Comparison of ENCODE assay signal across 1 cellular context in genomic region chr12:110453569-110454296, GRCh38.
TF ChIP-seq lines count a peak whose summit lies in the region.

No MANE protein-coding gene starts in this region.

TF ChIP-seq in HepG2, 621 proteins besides CTCF, POLR2A, EP300 and RAD21:
- TF ChIP-seq ONECUT2 (CRISPR knock-in tag; IDR thresholded peaks at IDR 0.05) (peak; percentile 40), CREB1 (IDR thresholded peaks at IDR 0.05) (no peak), CREB1 (CRISPR knock-in tag; IDR thresholded peaks at IDR 0.05) (peak; percentile 56), ZNF713 (CRISPR knock-in tag; IDR thresholded peaks at IDR 0.05) (no peak), SOX6 (IDR thresholded peaks at IDR 0.05) (no peak), SOX6 (CRISPR knock-in tag; IDR thresholded peaks at IDR 0.05) (peak; percentile 34; the same call in 1 of the 2 replicates), PHF21A (CRISPR knock-in tag; IDR thresholded peaks at IDR 0.05) (no peak), MEIS2 (CRISPR knock-in tag; IDR thresholded peaks at IDR 0.05) (no peak), GATAD2A (CRISPR knock-in tag; IDR thresholded peaks at IDR 0.05) (0 out of 2 replicates have a peak, but pooled peaks have one; percentile 21), KDM6A (CRISPR knock-in tag; IDR thresholded peaks at IDR 0.05; ENCODE audit: low read depth) (0 out of 2 replicates have a peak, but pooled peaks have one; percentile 17), MYC (CRISPR knock-in tag; IDR thresholded peaks at IDR 0.05; ENCODE audit: borderline replicate concordance) (no peak), ARID4A (CRISPR knock-in tag; IDR thresholded peaks at IDR 0.05; ENCODE audit: borderline replicate concordance) (peak; percentile 22; the same call in 1 of the 2 replicates), ATF1 (CRISPR knock-in tag; IDR thresholded peaks at IDR 0.05) (peak; percentile 16; the same call in 1 of the 2 replicates), JUND (CRISPR knock-in tag; IDR thresholded peaks at IDR 0.05) (no peak), ZNF7 (CRISPR knock-in tag; IDR thresholded peaks at IDR 0.05) (no peak), LCORL (IDR thresholded peaks at IDR 0.05) (no peak), LCORL (CRISPR knock-in tag; IDR thresholded peaks at IDR 0.05) (0 out of 2 replicates have a peak, but pooled peaks have one; percentile 15), ZNF160 (CRISPR knock-in tag; IDR thresholded peaks at IDR 0.05) (no peak), HDAC1 (CRISPR knock-in tag; IDR thresholded peaks at IDR 0.05) (peak; percentile 38; the same call in 1 of the 2 replicates), PAXIP1 (CRISPR knock-in tag; conservative IDR thresholded peaks at IDR 0.05) (peak; percentile 87), ZNF737 (CRISPR knock-in tag; IDR thresholded peaks at IDR 0.05; ENCODE audit: borderline replicate concordance) (no peak), ZNF24 (IDR thresholded peaks at IDR 0.05) (no peak), ZNF800 (CRISPR knock-in tag; IDR thresholded peaks at IDR 0.05) (no peak), SYNCRIP (IDR thresholded peaks at IDR 0.05; ENCODE audit: insufficient read depth, low read depth, low read length) (no peak)
- TF ChIP-seq, protein P1, sequence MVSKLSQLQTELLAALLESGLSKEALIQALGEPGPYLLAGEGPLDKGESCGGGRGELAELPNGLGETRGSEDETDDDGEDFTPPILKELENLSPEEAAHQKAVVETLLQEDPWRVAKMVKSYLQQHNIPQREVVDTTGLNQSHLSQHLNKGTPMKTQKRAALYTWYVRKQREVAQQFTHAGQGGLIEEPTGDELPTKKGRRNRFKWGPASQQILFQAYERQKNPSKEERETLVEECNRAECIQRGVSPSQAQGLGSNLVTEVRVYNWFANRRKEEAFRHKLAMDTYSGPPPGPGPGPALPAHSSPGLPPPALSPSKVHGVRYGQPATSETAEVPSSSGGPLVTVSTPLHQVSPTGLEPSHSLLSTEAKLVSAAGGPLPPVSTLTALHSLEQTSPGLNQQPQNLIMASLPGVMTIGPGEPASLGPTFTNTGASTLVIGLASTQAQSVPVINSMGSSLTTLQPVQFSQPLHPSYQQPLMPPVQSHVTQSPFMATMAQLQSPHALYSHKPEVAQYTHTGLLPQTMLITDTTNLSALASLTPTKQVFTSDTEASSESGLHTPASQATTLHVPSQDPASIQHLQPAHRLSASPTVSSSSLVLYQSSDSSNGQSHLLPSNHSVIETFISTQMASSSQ (IDR thresholded peaks at IDR 0.05; ENCODE audit: low read depth): peak; percentile 30; the same call in 1 of the 2 replicates
- TF ChIP-seq, protein P1 (CRISPR knock-in tag; IDR thresholded peaks at IDR 0.05; ENCODE audit: borderline replicate concordance): no peak
- TF ChIP-seq, protein P2, sequence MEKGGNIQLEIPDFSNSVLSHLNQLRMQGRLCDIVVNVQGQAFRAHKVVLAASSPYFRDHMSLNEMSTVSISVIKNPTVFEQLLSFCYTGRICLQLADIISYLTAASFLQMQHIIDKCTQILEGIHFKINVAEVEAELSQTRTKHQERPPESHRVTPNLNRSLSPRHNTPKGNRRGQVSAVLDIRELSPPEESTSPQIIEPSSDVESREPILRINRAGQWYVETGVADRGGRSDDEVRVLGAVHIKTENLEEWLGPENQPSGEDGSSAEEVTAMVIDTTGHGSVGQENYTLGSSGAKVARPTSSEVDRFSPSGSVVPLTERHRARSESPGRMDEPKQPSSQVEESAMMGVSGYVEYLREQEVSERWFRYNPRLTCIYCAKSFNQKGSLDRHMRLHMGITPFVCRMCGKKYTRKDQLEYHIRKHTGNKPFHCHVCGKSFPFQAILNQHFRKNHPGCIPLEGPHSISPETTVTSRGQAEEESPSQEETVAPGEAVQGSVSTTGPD (CRISPR knock-in tag; IDR thresholded peaks at IDR 0.05): no peak
- TF ChIP-seq, protein P3, sequence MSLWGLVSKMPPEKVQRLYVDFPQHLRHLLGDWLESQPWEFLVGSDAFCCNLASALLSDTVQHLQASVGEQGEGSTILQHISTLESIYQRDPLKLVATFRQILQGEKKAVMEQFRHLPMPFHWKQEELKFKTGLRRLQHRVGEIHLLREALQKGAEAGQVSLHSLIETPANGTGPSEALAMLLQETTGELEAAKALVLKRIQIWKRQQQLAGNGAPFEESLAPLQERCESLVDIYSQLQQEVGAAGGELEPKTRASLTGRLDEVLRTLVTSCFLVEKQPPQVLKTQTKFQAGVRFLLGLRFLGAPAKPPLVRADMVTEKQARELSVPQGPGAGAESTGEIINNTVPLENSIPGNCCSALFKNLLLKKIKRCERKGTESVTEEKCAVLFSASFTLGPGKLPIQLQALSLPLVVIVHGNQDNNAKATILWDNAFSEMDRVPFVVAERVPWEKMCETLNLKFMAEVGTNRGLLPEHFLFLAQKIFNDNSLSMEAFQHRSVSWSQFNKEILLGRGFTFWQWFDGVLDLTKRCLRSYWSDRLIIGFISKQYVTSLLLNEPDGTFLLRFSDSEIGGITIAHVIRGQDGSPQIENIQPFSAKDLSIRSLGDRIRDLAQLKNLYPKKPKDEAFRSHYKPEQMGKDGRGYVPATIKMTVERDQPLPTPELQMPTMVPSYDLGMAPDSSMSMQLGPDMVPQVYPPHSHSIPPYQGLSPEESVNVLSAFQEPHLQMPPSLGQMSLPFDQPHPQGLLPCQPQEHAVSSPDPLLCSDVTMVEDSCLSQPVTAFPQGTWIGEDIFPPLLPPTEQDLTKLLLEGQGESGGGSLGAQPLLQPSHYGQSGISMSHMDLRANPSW (CRISPR knock-in tag; IDR thresholded peaks at IDR 0.05; ENCODE audit: borderline replicate concordance): no peak
- TF ChIP-seq, protein P4, sequence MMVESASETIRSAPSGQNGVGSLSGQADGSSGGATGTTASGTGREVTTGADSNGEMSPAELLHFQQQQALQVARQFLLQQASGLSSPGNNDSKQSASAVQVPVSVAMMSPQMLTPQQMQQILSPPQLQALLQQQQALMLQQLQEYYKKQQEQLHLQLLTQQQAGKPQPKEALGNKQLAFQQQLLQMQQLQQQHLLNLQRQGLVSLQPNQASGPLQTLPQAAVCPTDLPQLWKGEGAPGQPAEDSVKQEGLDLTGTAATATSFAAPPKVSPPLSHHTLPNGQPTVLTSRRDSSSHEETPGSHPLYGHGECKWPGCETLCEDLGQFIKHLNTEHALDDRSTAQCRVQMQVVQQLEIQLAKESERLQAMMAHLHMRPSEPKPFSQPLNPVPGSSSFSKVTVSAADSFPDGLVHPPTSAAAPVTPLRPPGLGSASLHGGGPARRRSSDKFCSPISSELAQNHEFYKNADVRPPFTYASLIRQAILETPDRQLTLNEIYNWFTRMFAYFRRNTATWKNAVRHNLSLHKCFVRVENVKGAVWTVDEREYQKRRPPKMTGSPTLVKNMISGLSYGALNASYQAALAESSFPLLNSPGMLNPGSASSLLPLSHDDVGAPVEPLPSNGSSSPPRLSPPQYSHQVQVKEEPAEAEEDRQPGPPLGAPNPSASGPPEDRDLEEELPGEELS (CRISPR knock-in tag; IDR thresholded peaks at IDR 0.05): peak; percentile 29; the same call in 1 of the 2 replicates
